In genomic region chr5:52950686-52951085, GRCh38 we compare ENCODE assay signal across 28 cellular contexts. TPM values are rescaled to one million over a fixed set of nuclear protein-coding genes. Genes with fewer than 3 reads are reported as not detected.
A peak's percentile ranks its signal among the peaks of the same experiment; 100 is the strongest.
DNase-seq lines count a peak whose midpoint lies in the region; ATAC-seq, FAIRE-seq and TF ChIP-seq lines count a peak whose summit lies in the region.
"Had no signal": no experiment of that assay in that cellular context is flagged by ENCODE, and none has a peak within 500 bp of the region (broad histone marks: within the 10 kb centered on the region; RNA-seq: fewer than 3 reads in every experiment).

No MANE protein-coding gene starts in this region.

- peaks cover 6 to 61% (median 36%) of the 10 kb centered on the region in 3 donors for H3K4me1 ChIP-seq in gastroesophageal sphincter
- H3K4me1 ChIP-seq in sigmoid colon: peaks cover 0 to 52% (median 37%) of the 10 kb centered on the region in 4 donors
- H3K4me1 ChIP-seq in pancreas: peaks cover 0 to 6% (median 0%) of the 10 kb centered on the region in 3 donors
- H3K4me1 ChIP-seq: HAP-1 had no signal

- H3K27me3 ChIP-seq in gastroesophageal sphincter: no peaks in the 10 kb centered on the region
- no peaks in the 10 kb centered on the region for H3K27me3 ChIP-seq in sigmoid colon
- H3K27me3 ChIP-seq in pancreas: no peaks in the 10 kb centered on the region
- H3K27me3 ChIP-seq: BLaER1 treated with 17β-estradiol and CSF1 and Interleukin-3, amounts not matched to agents 10 nM and 100 nM had no signal

- H3K27ac Mint-ChIP-seq in MCF 10A (ENCODE audit: low read depth, unreplicated experiment): peak overlapping the region; percentile 58
- H3K27ac Mint-ChIP-seq: CD4-positive, alpha-beta memory T cell; GM23338; HFFc6 had no signal

- peaks cover 22% of the 10 kb centered on the region for H3K4me1 Mint-ChIP-seq in MCF 10A (ENCODE audit: insufficient read depth, unreplicated experiment)

- intact Hi-C loops in MCF 10A (cut with micrococcal nuclease) (no loop called here), sigmoid colon (cut with DNase I) (no loop called here), pancreas (cut with DNase I) (loop anchor here in 1 of 3 donors (10.0 kb wide), 1 partner anchor 134 kb away; no protein-coding TSS in a partner anchor)

- H3K36me3 Mint-ChIP-seq in MCF 10A (ENCODE audit: insufficient read depth, unreplicated experiment): no peaks in the 10 kb centered on the region
- H3K36me3 Mint-ChIP-seq: CD4-positive, alpha-beta memory T cell had no signal

- peaks cover 3 to 20% of the 10 kb centered on the region in 2 donors for H3K36me3 ChIP-seq in gastroesophageal sphincter
- H3K36me3 ChIP-seq in sigmoid colon: peaks cover 4 to 56% (median 16%) of the 10 kb centered on the region in 4 donors
- no peaks in the 10 kb centered on the region for H3K36me3 ChIP-seq in pancreas
- H3K36me3 ChIP-seq: BLaER1 treated with 17β-estradiol and CSF1 and Interleukin-3, amounts not matched to agents 10 nM and 100 nM; HAP-1 had no signal

- BruUV-seq in MCF 10A (replicated peaks; lab: Mats Ljungman, UMichigan): no TSS peak

- H3K9me3 ChIP-seq in gastroesophageal sphincter: no peaks in the 10 kb centered on the region
- H3K9me3 ChIP-seq in sigmoid colon: no peaks in the 10 kb centered on the region
- no peaks in the 10 kb centered on the region for H3K9me3 ChIP-seq in pancreas
- H3K9me3 ChIP-seq: A549; BLaER1 treated with 17β-estradiol and CSF1 and Interleukin-3, amounts not matched to agents 10 nM and 100 nM; HAP-1 had no signal

- peak overlapping the region; percentile 72 to 78 (median 76) for H3K27ac ChIP-seq in gastroesophageal sphincter
- peak overlapping the region; percentile 10 to 79 (median 73) for H3K27ac ChIP-seq in sigmoid colon
- H3K27ac ChIP-seq in pancreas: no peak overlapping the region
- H3K27ac ChIP-seq: BLaER1 treated with 17β-estradiol and CSF1 and Interleukin-3, amounts not matched to agents 10 nM and 100 nM had no signal

- H3K9me3 Mint-ChIP-seq in MCF 10A (ENCODE audit: unreplicated experiment): no peaks in the 10 kb centered on the region
- H3K9me3 Mint-ChIP-seq: CD4-positive, alpha-beta memory T cell; GM23338; HFFc6 had no signal

- H3K27me3 Mint-ChIP-seq in MCF 10A (ENCODE audit: insufficient read depth, unreplicated experiment): no peaks in the 10 kb centered on the region
- H3K27me3 Mint-ChIP-seq: CD4-positive, alpha-beta memory T cell had no signal

- DNase-seq in MCF 10A (ENCODE audit: unreplicated experiment) (no peak), epithelial cell of esophagus (ENCODE audit: low read depth) (peak; percentile 62), sigmoid colon (no peak), pancreas (no peak)
- DNase-seq in stimulated activated CD4-positive, alpha-beta T cell treated with anti-CD3 and anti-CD28 coated beads, Interleukin-1b, Interleukin-23, amount 100 ng/mL, for 48 hours: no peak
- DNase-seq in stimulated activated CD4-positive, alpha-beta T cell treated with anti-CD3 and anti-CD28 coated beads, Interleukin-4, amount 100 ng/mL, for 1 hour: no peak
- DNase-seq: AML-193; CD4-positive, alpha-beta memory T cell; COR-L47; DMS53; HFFc6; Karpas-422; MV-4-11; NCI-H1105; NCI-H146; NCI-H1930; NCI-H2107; NCI-H446 treated with DMSO at 0.1 percent for 48 hours; NCI-H526 treated with DMSO at 0.1 percent for 48 hours; RPMI8226; SHP77 had no signal

- TF ChIP-seq CTCF in MCF 10A (IDR thresholded peaks at IDR 0.05; ENCODE audit: unreplicated experiment): no peak
- TF ChIP-seq CTCF in epithelial cell of esophagus (IDR thresholded peaks at IDR 0.05; ENCODE audit: insufficient read depth, low read depth, low read length, missing control alignments): no peak
- TF ChIP-seq CTCF in gastroesophageal sphincter (IDR thresholded peaks at IDR 0.05): no peak
- no peak for TF ChIP-seq CTCF in sigmoid colon (IDR thresholded peaks at IDR 0.05)
- no peak for TF ChIP-seq CTCF in pancreas (IDR thresholded peaks at IDR 0.05)

- CTCF ChIA-PET in MCF 10A (lab: Yijun Ruan, JAX): interaction anchor here (1.2 to 9.6 kb wide), 7 partner anchors 35 to 221 kb away, joined by 3 to 248 read pairs (median 39); partner anchors contain the start of gene ITGA2

- TF ChIP-seq EP300 in gastroesophageal sphincter (IDR thresholded peaks at IDR 0.05) (no peak), sigmoid colon (IDR thresholded peaks at IDR 0.05) (no peak)

- no peak overlapping the region for H3K4me3 ChIP-seq in epithelial cell of esophagus (ENCODE audit: low read length)
- no peak overlapping the region for H3K4me3 ChIP-seq in gastroesophageal sphincter
- no peak overlapping the region for H3K4me3 ChIP-seq in sigmoid colon
- no peak overlapping the region for H3K4me3 ChIP-seq in pancreas
- H3K4me3 ChIP-seq: A549; BLaER1 treated with 17β-estradiol and CSF1 and Interleukin-3, amounts not matched to agents 10 nM and 100 nM; GM23338; HAP-1 had no signal

- POLR2A ChIA-PET in MCF 10A (lab: Yijun Ruan, JAX): interaction anchor here (0.9 to 5.7 kb wide), 7 partner anchors 38 to 149 kb away, joined by 3 to 102 read pairs (median 3); partner anchors contain the start of gene ITGA2

- ATAC-seq in gastroesophageal sphincter (no peak), pancreas (no peak)
- ATAC-seq: A549, GM23338, HepG2 had no signal

- TF ChIP-seq POLR2A in gastroesophageal sphincter (IDR thresholded peaks at IDR 0.05): no peak
- TF ChIP-seq POLR2A in sigmoid colon (IDR thresholded peaks at IDR 0.05): no peak

- no peak for FAIRE-seq in pancreas (lab: Jason Lieb, UNC)
- FAIRE-seq: A549, G401.6, HepG2 had no signal

- H3K4me3 Mint-ChIP-seq in MCF 10A (ENCODE audit: unreplicated experiment): no peak overlapping the region
- H3K4me3 Mint-ChIP-seq: CD4-positive, alpha-beta memory T cell; GM23338; HFFc6 had no signal

- WGBS in gastroesophageal sphincter (ENCODE audit: low coverage in 1 of 2), 2 donors: 46 to 58% methylated on average over 3 of the region's 3 CpGs
- WGBS in sigmoid colon, 2 donors: 89 to 95% methylated on average over 3 of the region's 3 CpGs
- WGBS in pancreas, 2 donors: 83 to 85% methylated on average over 3 of the region's 3 CpGs

RNA-seq across cellular contexts. Expression of gene ITGA2, which starts 38.5 kb away (rescaled TPM):
- total RNA-seq in MCF 10A (2022): 14.1 and 16.8 TPM in 2 replicates
- total RNA-seq in gastroesophageal sphincter: 10 to 100 TPM in 2 of 4 donors, 1 to 10 TPM in 2; 1.5 to 14.6 (median 10.0) TPM
- total RNA-seq in sigmoid colon: 1 to 10 TPM in 3 of 4 donors, under 1 TPM in 1; 0.99 to 1.9 (median 1.5) TPM
- 1 to 10 TPM in 1 of 3 donors, under 1 TPM in 2; 0.60 to 4.9 (median 0.69) TPM for polyA plus RNA-seq in sigmoid colon
- total RNA-seq in pancreas: 10 to 100 TPM in 1 of 6 donors, 1 to 10 TPM in 5; 1.3 to 12.6 (median 1.8) TPM
- polyA plus RNA-seq in pancreas: under 1 TPM; 0.30 to 0.61 TPM

Comparison
In these comparisons a context has a peak if more than half of its experiments do, and no peak if none do; other contexts are left out.
1. H3K27ac ChIP-seq: peak in gastroesophageal sphincter (4 of 4) and sigmoid colon (4 of 4); none in pancreas (0 of 4).